Comparison of ENCODE assay signal across 18 cellular contexts in the genomic region with DNA sequence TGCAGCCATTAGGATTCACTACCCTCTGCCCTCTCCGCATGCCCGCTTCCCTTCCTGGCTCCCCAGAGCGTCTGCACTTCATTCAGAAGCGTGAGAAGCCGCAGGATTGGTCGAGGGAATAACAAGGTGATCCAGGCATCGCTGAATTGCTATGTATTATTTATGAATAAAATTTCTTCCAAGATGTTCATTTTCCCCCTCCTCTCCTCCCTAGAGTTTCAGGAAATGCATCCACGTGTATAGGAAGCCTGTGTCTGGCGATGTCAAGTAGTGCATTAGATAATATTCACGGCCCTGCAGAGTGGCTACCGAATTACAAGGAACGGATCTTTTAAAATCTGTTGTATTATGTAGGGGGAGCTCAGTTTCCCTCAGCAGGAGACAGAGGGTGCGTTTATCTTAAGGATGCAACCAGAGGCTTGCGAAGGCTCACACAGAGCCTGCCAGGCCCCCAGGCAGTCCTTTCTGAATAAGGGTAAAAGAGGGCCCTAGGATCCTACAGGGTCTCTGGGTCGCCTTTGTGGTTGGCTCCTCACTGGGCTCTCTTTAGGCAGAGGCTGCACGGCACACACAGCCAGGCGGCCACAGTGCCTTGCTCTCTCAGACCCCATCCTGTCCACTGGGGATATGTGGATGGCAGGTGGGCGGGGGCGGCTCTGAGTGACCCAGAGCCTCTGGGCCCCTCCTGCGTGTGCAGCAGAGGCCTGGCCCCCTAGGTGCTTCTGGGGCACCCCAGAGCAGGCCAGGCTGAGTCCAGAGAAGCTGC.
"Had no signal": no experiment of that assay in that cellular context is flagged by ENCODE, and none has a peak within 500 bp of the region (broad histone marks: within the 10 kb centered on the region; RNA-seq: fewer than 3 reads in every experiment).

No MANE protein-coding gene starts in this region.

- H3K4me3 ChIP-seq: gastroesophageal sphincter, left ventricle myocardium inferior, right lobe of liver, upper lobe of right lung had no signal

- H3K36me3 ChIP-seq: gastroesophageal sphincter, left ventricle myocardium inferior, right lobe of liver, upper lobe of right lung had no signal

- H3K9me3 ChIP-seq: right lobe of liver, upper lobe of right lung had no signal

- H3K27ac ChIP-seq: gastroesophageal sphincter, left ventricle myocardium inferior, parathyroid adenoma, right lobe of liver, upper lobe of right lung had no signal

- H3K9ac ChIP-seq: parathyroid adenoma had no signal

- H3K4me1 ChIP-seq: gastroesophageal sphincter, left ventricle myocardium inferior, parathyroid adenoma, right lobe of liver, upper lobe of right lung had no signal

- H3K27me3 ChIP-seq: gastroesophageal sphincter, right lobe of liver, upper lobe of right lung had no signal

- H3K79me2 ChIP-seq: parathyroid adenoma had no signal

- DNase-seq: activated CD4-positive, alpha-beta T cell treated with anti-CD3 and anti-CD28 coated beads, Interleukin-2, amount 10 ng/mL, durations not matched to agents 24 days and 14 days; activated CD8-positive, alpha-beta memory T cell treated with anti-CD3 and anti-CD28 coated beads, Interleukin-2, amount 10 ng/mL, durations not matched to agents 7 days and 5 days; activated CD8-positive, alpha-beta T cell treated with anti-CD3 and anti-CD28 coated beads for 36 hours; activated effector memory CD4-positive, alpha-beta T cell treated with anti-CD3 and anti-CD28 coated beads, Interleukin-2, amount 50 U/mL, for 16 hours; activated naive CD4-positive, alpha-beta T cell treated with anti-CD3 and anti-CD28 coated beads, Interleukin-2, amount 10 ng/mL, durations not matched to agents 7 days and 5 days; activated T-cell treated with anti-CD3 and anti-CD28 coated beads for 4 hours; amygdala; effector memory CD8-positive, alpha-beta T cell; left ventricle myocardium inferior; natural killer cell; right lobe of liver; small intestine; stimulated activated CD4-positive, alpha-beta T cell treated with anti-CD3 and anti-CD28 coated beads, Interleukin-2, amount 100 ng/mL, for 24 hours; stimulated activated naive B cell treated with anti-CD40 and anti-IgM and Interleukin-4, amounts not matched to agents 10 μg/mL and 1 μg/mL and 100 μg/mL, for 72 hours; T1000; upper lobe of right lung had no signal

- ATAC-seq: activated CD8-positive, alpha-beta memory T cell treated with anti-CD3 and anti-CD28 coated beads, Interleukin-2, amount 10 ng/mL, durations not matched to agents 7 days and 5 days; activated CD8-positive, alpha-beta T cell treated with anti-CD3 and anti-CD28 coated beads for 36 hours; effector memory CD8-positive, alpha-beta T cell; gastroesophageal sphincter; natural killer cell; stimulated activated naive B cell treated with anti-CD40 and anti-IgM and Interleukin-4, amounts not matched to agents 10 μg/mL and 1 μg/mL and 100 μg/mL, for 72 hours had no signal
